In genomic region chrX:76144901-76145590, GRCh38 we compare ENCODE assay signal across 8 cellular contexts. TPM values are rescaled to one million over a fixed set of nuclear protein-coding genes. Genes with fewer than 3 reads are reported as not detected.
DNase-seq lines count a peak whose midpoint lies in the region; ATAC-seq, FAIRE-seq and TF ChIP-seq lines count a peak whose summit lies in the region.
"Not testable (repeated sequence)": the region's sequence is repeated elsewhere in the genome, so short reads cannot be mapped to it uniquely, and the experiment has no call there.

No MANE protein-coding gene starts in this region.

- not testable (repeated sequence) for H4K20me1 ChIP-seq in endothelial cell of umbilical vein (replicated peaks; ENCODE audit: control insufficient read depth, extremely low read depth, insufficient read depth, low read length)

- TF ChIP-seq POLR2A in endothelial cell of umbilical vein (IDR thresholded peaks at IDR 0.05; ENCODE audit: low read depth, low read length), result not testable (repeated sequence)

- H3K4me1 ChIP-seq in endothelial cell of umbilical vein (ENCODE audit: control insufficient read depth, extremely low read depth, insufficient read depth, low read length), result peaks cover 21% of the 10 kb centered on the region

- not testable (repeated sequence) for H3K9me1 ChIP-seq in endothelial cell of umbilical vein (replicated peaks; ENCODE audit: control insufficient read depth, extremely low read depth, insufficient read depth, low read length)

- CTCF ChIA-PET in T-cell (lab: Charles Lee); endothelial cell of umbilical vein (lab: Charles Lee): not testable (repeated sequence)

- not testable (repeated sequence) for H3K27ac Mint-ChIP-seq in T-cell; naive thymus-derived CD8-positive, alpha-beta T cell

- ATAC-seq in GM18873 (IDR thresholded peaks at IDR 0.05; ENCODE audit: low FRiP score, unreplicated experiment) (peak; percentile 34), GM21423 (IDR thresholded peaks at IDR 0.05; ENCODE audit: unreplicated experiment) (peak; percentile 47), HG02798 (IDR thresholded peaks at IDR 0.05; ENCODE audit: poor library complexity, unreplicated experiment) (peak; percentile 57), HG03175 (IDR thresholded peaks at IDR 0.05; ENCODE audit: unreplicated experiment) (peak; percentile 43), T-cell (replicated peaks in 1 of 4) (peak; percentile 64 to 70 (median 65))
- ATAC-seq in naive thymus-derived CD8-positive, alpha-beta T cell, result peak; percentile 53 to 61

- H3K27ac ChIP-seq in endothelial cell of umbilical vein (ENCODE audit: insufficient read depth, low read depth, low read length), result not testable (repeated sequence)

- not testable (repeated sequence) for H3K9ac ChIP-seq in endothelial cell of umbilical vein (replicated peaks; ENCODE audit: extremely low read depth, insufficient read depth, low read length)

- not testable (repeated sequence) for TF ChIP-seq CTCF in endothelial cell of umbilical vein (IDR thresholded peaks at IDR 0.05; ENCODE audit: extremely low read depth in 1 of 2, insufficient read depth in 1 of 2, low read depth in 1 of 2, low read length in 2 of 2)

- not testable (repeated sequence) for H3K36me3 Mint-ChIP-seq in T-cell; naive thymus-derived CD8-positive, alpha-beta T cell

- H2AFZ ChIP-seq in endothelial cell of umbilical vein (ENCODE audit: low read depth, low read length), result not testable (repeated sequence)

- intact Hi-C loops in endothelial cell of umbilical vein (cut with micrococcal nuclease), result loop anchor here (5.0 kb wide), 1 partner anchor 1877 kb away; no protein-coding TSS in a partner anchor

- dilution Hi-C loops in endothelial cell of umbilical vein (cut with MboI; ENCODE audit: extremely low pct_ligation_motif_present, low sequenced_read_pairs), result not testable (repeated sequence)

- not testable (repeated sequence) for H3K9me3 ChIP-seq in endothelial cell of umbilical vein (replicated peaks; ENCODE audit: control insufficient read depth, insufficient read depth, low read length)

- H3K36me3 ChIP-seq in endothelial cell of umbilical vein (ENCODE audit: control insufficient read depth in 2 of 2, extremely low read depth in 1 of 2, insufficient read depth in 2 of 2, low read length in 2 of 2), result not testable (repeated sequence)

- H3K4me1 Mint-ChIP-seq in T-cell, result peaks cover 22 to 27% (median 24%) of the 10 kb centered on the region in 3 donors
- H3K4me1 Mint-ChIP-seq in naive thymus-derived CD8-positive, alpha-beta T cell, result peaks cover 7 to 22% (median 16%) of the 10 kb centered on the region in 4 donors

- H3K4me3 Mint-ChIP-seq in T-cell; naive thymus-derived CD8-positive, alpha-beta T cell: not testable (repeated sequence)

- H3K4me3 ChIP-seq in endothelial cell of umbilical vein (replicated peaks in 1 of 3; ENCODE audit: insufficient read depth in 1 of 3, low read depth in 1 of 3, low read length in 3 of 3), result not testable (repeated sequence)

- H3K4me2 ChIP-seq in endothelial cell of umbilical vein (ENCODE audit: insufficient read depth, low read length), result not testable (repeated sequence)

- not testable (repeated sequence) for BruUV-seq in endothelial cell of umbilical vein (replicated peaks; lab: Mats Ljungman, UMichigan)

- not testable (repeated sequence) for H3K79me2 ChIP-seq in endothelial cell of umbilical vein (ENCODE audit: control insufficient read depth, insufficient read depth, low read length)

- FAIRE-seq in A204.1 (lab: Jason Lieb, UNC) (peak; percentile 53), endothelial cell of umbilical vein (lab: Jason Lieb, UNC) (peak; percentile 81)

- POLR2A ChIA-PET in T-cell (lab: Charles Lee); endothelial cell of umbilical vein (lab: Charles Lee); naive thymus-derived CD8-positive, alpha-beta T cell (lab: Charles Lee): not testable (repeated sequence)

- H3K9me3 Mint-ChIP-seq in T-cell; naive thymus-derived CD8-positive, alpha-beta T cell: not testable (repeated sequence)

- H3K27me3 Mint-ChIP-seq in T-cell; naive thymus-derived CD8-positive, alpha-beta T cell: not testable (repeated sequence)

- not testable (repeated sequence) for DNase-seq in T-cell; endothelial cell of umbilical vein (ENCODE audit: low read depth, low spot score); naive thymus-derived CD8-positive, alpha-beta T cell

- not testable (repeated sequence) for H3K27me3 ChIP-seq in endothelial cell of umbilical vein (ENCODE audit: control insufficient read depth in 2 of 2, insufficient read depth in 2 of 2, low read length in 2 of 2)

RNA-seq across cellular contexts. Expression of gene PBDC1, which starts 27.8 kb away (rescaled TPM):
- total RNA-seq in T-cell (10 to 100 TPM; 16.6 to 29.2 (median 24.2) TPM), endothelial cell of umbilical vein (24.9 and 25.3 TPM in 2 replicates)
- polyA plus RNA-seq in endothelial cell of umbilical vein, result 16.9 and 17.8 TPM in 2 replicates
- polyA plus RNA-seq in endothelial cell of umbilical vein (2011; cell fraction: cytosol; rRNA removed), result 26.6 and 34.3 TPM in 2 replicates
- 11.6 and 13.1 TPM in 2 replicates for polyA plus RNA-seq in endothelial cell of umbilical vein (2011; cell fraction: nucleus; rRNA removed)
- polyA plus RNA-seq in endothelial cell of umbilical vein (2012), result 42.3 and 67.6 TPM in 2 replicates
- 15.6 and 16.7 TPM in 2 replicates for polyA minus RNA-seq in endothelial cell of umbilical vein
- not detected for polyA minus RNA-seq in endothelial cell of umbilical vein (2011; cell fraction: cytosol; rRNA and poly(A)+ RNA removed)
- polyA minus RNA-seq in endothelial cell of umbilical vein (2011; cell fraction: nucleus; rRNA and poly(A)+ RNA removed), result 3.8 and 8.8 TPM in 2 replicates
- 10 to 100 TPM; 23.9 to 26.3 TPM for total RNA-seq in naive thymus-derived CD8-positive, alpha-beta T cell
- 10 to 100 TPM; 31.6 to 54.1 (median 36.9) TPM for polyA plus RNA-seq in naive thymus-derived CD8-positive, alpha-beta T cell
